Comparison of ENCODE assay signal across 28 cellular contexts in genomic region chr10:80794996-80795395, GRCh38.
"Had no signal": no experiment of that assay in that cellular context is flagged by ENCODE, and none has a peak within 500 bp of the region (broad histone marks: within the 10 kb centered on the region; RNA-seq: fewer than 3 reads in every experiment).

No MANE protein-coding gene starts in this region.

- H3K36me3 ChIP-seq: ascending aorta, cardiac muscle cell had no signal

- H3K4me1 ChIP-seq: ascending aorta had no signal

- DNase-seq: activated B cell treated with CpG ODN at 0.5 μM for 24 hours; activated CD4-positive, alpha-beta memory T cell treated with anti-CD3 and anti-CD28 coated beads for 36 hours; activated CD4-positive, alpha-beta T cell treated with anti-CD3 and anti-CD28 coated beads for 4 hours; activated CD4-positive, alpha-beta T cell treated with anti-CD3 and anti-CD28 coated beads, Interleukin-2, amount 10 ng/mL, durations not matched to agents 24 days and 14 days; activated CD4-positive, alpha-beta T cell treated with anti-CD3 and anti-CD28 coated beads, Interleukin-2, amount 50 U/mL, for 1 hour; activated CD4-positive, alpha-beta T cell treated with anti-CD3 and anti-CD28 coated beads, Interleukin-2, amount 50 U/mL, for 4 hours; activated CD4-positive, CD25-positive, alpha-beta regulatory T cell treated with anti-CD3 and anti-CD28 coated beads, Interleukin-2, amount 50 U/mL, for 72 hours; activated CD8-positive, alpha-beta memory T cell treated with anti-CD3 and anti-CD28 coated beads, Interleukin-2, amount 50 U/mL, for 48 hours; activated CD8-positive, alpha-beta T cell treated with anti-CD3 and anti-CD28 coated beads for 36 hours; activated effector memory CD4-positive, alpha-beta T cell treated with Interleukin-2 at 50 U/mL for 16 hours; activated gamma-delta T cell; activated naive CD4-positive, alpha-beta T cell treated with anti-CD3 and anti-CD28 coated beads, Interleukin-2, amount 10 ng/mL, durations not matched to agents 7 days and 5 days; activated naive CD4-positive, alpha-beta T cell treated with Interleukin-2 at 50 U/mL for 16 hours; activated naive CD8-positive, alpha-beta T cell treated with anti-CD3 and anti-CD28 coated beads, Interleukin-2, amount 10 ng/mL, durations not matched to agents 7 days and 5 days; activated naive CD8-positive, alpha-beta T cell treated with anti-CD3 and anti-CD28 coated beads, Interleukin-2, amount 50 U/mL, for 24 hours; activated T-cell treated with anti-CD3 and anti-CD28 coated beads, Interleukin-2, amount 50 U/mL, for 24 hours; activated T-cell treated with anti-CD3 and anti-CD28 coated beads, Interleukin-2, amount 50 U/mL, for 48 hours; amygdala; anterior cingulate cortex; caudate nucleus; cerebellar nuclear complex; T-helper 2 cell; T-helper 9 cell had no signal

- H3K27me3 ChIP-seq: ascending aorta, cardiac muscle cell had no signal

- H3K4me3 ChIP-seq: ascending aorta, cardiac muscle cell had no signal

- FAIRE-seq: bronchial epithelial cell, TTC549 had no signal

- H3K27ac ChIP-seq: ascending aorta, cardiac muscle cell, VCaP had no signal

- H3K9me3 ChIP-seq: ascending aorta had no signal

- ATAC-seq: activated CD8-positive, alpha-beta T cell treated with anti-CD3 and anti-CD28 coated beads for 36 hours; activated naive CD8-positive, alpha-beta T cell treated with anti-CD3 and anti-CD28 coated beads, Interleukin-2, amount 50 U/mL, for 24 hours had no signal
